Comparison of ENCODE assay signal across 2 cellular contexts in genomic region chr5:8184455-8185063, GRCh38.
TF ChIP-seq lines count a peak whose summit lies in the region.

No MANE protein-coding gene starts in this region.

TF ChIP-seq in A549, 52 proteins besides CTCF, POLR2A, EP300 and RAD21 (continued from another document):
- TF ChIP-seq, protein P1, sequence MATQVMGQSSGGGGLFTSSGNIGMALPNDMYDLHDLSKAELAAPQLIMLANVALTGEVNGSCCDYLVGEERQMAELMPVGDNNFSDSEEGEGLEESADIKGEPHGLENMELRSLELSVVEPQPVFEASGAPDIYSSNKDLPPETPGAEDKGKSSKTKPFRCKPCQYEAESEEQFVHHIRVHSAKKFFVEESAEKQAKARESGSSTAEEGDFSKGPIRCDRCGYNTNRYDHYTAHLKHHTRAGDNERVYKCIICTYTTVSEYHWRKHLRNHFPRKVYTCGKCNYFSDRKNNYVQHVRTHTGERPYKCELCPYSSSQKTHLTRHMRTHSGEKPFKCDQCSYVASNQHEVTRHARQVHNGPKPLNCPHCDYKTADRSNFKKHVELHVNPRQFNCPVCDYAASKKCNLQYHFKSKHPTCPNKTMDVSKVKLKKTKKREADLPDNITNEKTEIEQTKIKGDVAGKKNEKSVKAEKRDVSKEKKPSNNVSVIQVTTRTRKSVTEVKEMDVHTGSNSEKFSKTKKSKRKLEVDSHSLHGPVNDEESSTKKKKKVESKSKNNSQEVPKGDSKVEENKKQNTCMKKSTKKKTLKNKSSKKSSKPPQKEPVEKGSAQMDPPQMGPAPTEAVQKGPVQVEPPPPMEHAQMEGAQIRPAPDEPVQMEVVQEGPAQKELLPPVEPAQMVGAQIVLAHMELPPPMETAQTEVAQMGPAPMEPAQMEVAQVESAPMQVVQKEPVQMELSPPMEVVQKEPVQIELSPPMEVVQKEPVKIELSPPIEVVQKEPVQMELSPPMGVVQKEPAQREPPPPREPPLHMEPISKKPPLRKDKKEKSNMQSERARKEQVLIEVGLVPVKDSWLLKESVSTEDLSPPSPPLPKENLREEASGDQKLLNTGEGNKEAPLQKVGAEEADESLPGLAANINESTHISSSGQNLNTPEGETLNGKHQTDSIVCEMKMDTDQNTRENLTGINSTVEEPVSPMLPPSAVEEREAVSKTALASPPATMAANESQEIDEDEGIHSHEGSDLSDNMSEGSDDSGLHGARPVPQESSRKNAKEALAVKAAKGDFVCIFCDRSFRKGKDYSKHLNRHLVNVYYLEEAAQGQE (IDR thresholded peaks at IDR 0.05), result no peak
- TF ChIP-seq CEBPB (IDR thresholded peaks at IDR 0.05), result no peak
- TF ChIP-seq HOXB5 (CRISPR knock-in tag; IDR thresholded peaks at IDR 0.05), result no peak
- no peak for TF ChIP-seq NR3C1 (IDR thresholded peaks at IDR 0.05)
- no peak for TF ChIP-seq RARB (CRISPR knock-in tag; IDR thresholded peaks at IDR 0.05)
- no peak for TF ChIP-seq TFCP2L1 (CRISPR knock-in tag; IDR thresholded peaks at IDR 0.05)
- TF ChIP-seq FOXS1 (CRISPR knock-in tag; IDR thresholded peaks at IDR 0.05), result no peak
TF ChIP-seq in A549: peak in this region for 0.

TF ChIP-seq in WTC11, 78 proteins besides CTCF, POLR2A, EP300 and RAD21 (continued from another document):
- TF ChIP-seq, protein P2, sequence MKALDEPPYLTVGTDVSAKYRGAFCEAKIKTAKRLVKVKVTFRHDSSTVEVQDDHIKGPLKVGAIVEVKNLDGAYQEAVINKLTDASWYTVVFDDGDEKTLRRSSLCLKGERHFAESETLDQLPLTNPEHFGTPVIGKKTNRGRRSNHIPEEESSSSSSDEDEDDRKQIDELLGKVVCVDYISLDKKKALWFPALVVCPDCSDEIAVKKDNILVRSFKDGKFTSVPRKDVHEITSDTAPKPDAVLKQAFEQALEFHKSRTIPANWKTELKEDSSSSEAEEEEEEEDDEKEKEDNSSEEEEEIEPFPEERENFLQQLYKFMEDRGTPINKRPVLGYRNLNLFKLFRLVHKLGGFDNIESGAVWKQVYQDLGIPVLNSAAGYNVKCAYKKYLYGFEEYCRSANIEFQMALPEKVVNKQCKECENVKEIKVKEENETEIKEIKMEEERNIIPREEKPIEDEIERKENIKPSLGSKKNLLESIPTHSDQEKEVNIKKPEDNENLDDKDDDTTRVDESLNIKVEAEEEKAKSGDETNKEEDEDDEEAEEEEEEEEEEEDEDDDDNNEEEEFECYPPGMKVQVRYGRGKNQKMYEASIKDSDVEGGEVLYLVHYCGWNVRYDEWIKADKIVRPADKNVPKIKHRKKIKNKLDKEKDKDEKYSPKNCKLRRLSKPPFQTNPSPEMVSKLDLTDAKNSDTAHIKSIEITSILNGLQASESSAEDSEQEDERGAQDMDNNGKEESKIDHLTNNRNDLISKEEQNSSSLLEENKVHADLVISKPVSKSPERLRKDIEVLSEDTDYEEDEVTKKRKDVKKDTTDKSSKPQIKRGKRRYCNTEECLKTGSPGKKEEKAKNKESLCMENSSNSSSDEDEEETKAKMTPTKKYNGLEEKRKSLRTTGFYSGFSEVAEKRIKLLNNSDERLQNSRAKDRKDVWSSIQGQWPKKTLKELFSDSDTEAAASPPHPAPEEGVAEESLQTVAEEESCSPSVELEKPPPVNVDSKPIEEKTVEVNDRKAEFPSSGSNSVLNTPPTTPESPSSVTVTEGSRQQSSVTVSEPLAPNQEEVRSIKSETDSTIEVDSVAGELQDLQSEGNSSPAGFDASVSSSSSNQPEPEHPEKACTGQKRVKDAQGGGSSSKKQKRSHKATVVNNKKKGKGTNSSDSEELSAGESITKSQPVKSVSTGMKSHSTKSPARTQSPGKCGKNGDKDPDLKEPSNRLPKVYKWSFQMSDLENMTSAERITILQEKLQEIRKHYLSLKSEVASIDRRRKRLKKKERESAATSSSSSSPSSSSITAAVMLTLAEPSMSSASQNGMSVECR (CRISPR knock-in tag; IDR thresholded peaks at IDR 0.05; ENCODE audit: borderline replicate concordance), result no peak
- no peak for TF ChIP-seq ATF3 (CRISPR knock-in tag; conservative IDR thresholded peaks at IDR 0.05)
